In the genomic region with DNA sequence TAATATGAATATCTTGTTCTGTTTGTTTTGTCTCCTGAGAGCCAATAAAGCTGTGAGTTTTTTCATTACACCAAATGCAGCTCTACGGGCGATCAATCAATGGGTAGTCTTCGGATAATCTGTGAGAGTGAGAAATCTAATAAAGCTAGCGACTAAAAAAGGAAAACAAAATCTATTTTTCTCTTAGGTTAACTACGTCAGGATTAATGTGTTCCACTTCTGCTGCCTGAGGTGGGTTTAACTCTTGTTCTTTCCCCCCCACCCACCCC, we compare ENCODE assay signal across 10 cellular contexts.
DNase-seq lines count a peak whose midpoint lies in the region; ATAC-seq lines count a peak whose summit lies in the region.
"Had no signal": no experiment of that assay in that cellular context is flagged by ENCODE, and none has a peak within 500 bp of the region (broad histone marks: within the 10 kb centered on the region; RNA-seq: fewer than 3 reads in every experiment).

No MANE protein-coding gene starts in this region.

- CTCF ChIA-PET in activated CD4-positive, alpha-beta T cell treated with anti-CD3 and anti-CD28 coated beads for 36 hours (lab: Charles Lee) = interaction anchor here (1.9 to 2.6 kb wide), 3 partner anchors 21 to 29 kb away, joined by 6 to 9 read pairs (median 9); no protein-coding TSS in a partner anchor
- CTCF ChIA-PET in activated CD4-positive, alpha-beta memory T cell treated with anti-CD3 and anti-CD28 coated beads, Interleukin-2, amount 10 ng/mL, durations not matched to agents 7 days and 5 days (lab: Charles Lee) = interaction anchor here (1.4 to 3.3 kb wide), 3 partner anchors 22 to 29 kb away, joined by 4 to 16 read pairs (median 7); no protein-coding TSS in a partner anchor

- ATAC-seq in activated CD4-positive, alpha-beta T cell treated with anti-CD3 and anti-CD28 coated beads for 36 hours = no peak
- ATAC-seq in stimulated activated naive CD8-positive, alpha-beta T cell treated with anti-CD3 and anti-CD28 coated beads, Interleukin-15, amount 100 ng/mL, for 72 hours = no peak
- ATAC-seq in GM21360 (IDR thresholded peaks at IDR 0.05; ENCODE audit: unreplicated experiment) = no peak

- intact Hi-C loops in activated CD4-positive, alpha-beta T cell treated with anti-CD3 and anti-CD28 coated beads for 36 hours (cut with DNase I, micrococcal nuclease) = loop anchor here in 1 of 2 experiments (2.0 kb wide), 1 partner anchor 28 kb away; no protein-coding TSS in a partner anchor

- DNase-seq in activated CD4-positive, alpha-beta T cell treated with anti-CD3 and anti-CD28 coated beads for 36 hours = no peak
- no peak for DNase-seq in activated CD4-positive, alpha-beta T cell treated with anti-CD3 and anti-CD28 coated beads for 48 hours
- no peak for DNase-seq in activated CD4-positive, alpha-beta memory T cell treated with anti-CD3 and anti-CD28 coated beads, Interleukin-2, amount 10 ng/mL, durations not matched to agents 7 days and 5 days
- no peak for DNase-seq in stimulated activated naive CD8-positive, alpha-beta T cell treated with anti-CD3 and anti-CD28 coated beads, Interleukin-15, amount 100 ng/mL, for 72 hours
- no peak for DNase-seq in activated CD8-positive, alpha-beta memory T cell treated with anti-CD3 and anti-CD28 coated beads for 24 hours
- no peak for DNase-seq in anterior cingulate cortex (lab: John Stamatoyannopoulos, UW)
- DNase-seq: caudate nucleus, NCI-H2227 treated with DMSO at 0.1 percent for 48 hours had no signal

- peak overlapping the region; percentile 46; the same call in 1 of the 2 replicates for H3K4me3 ChIP-seq in iPS-18c (ENCODE audit: insufficient read depth, low read depth, low read length)

- no peaks in the 10 kb centered on the region for H3K27me3 Mint-ChIP-seq in activated CD4-positive, alpha-beta T cell treated with anti-CD3 and anti-CD28 coated beads for 36 hours
- no peaks in the 10 kb centered on the region for H3K27me3 Mint-ChIP-seq in activated CD4-positive, alpha-beta memory T cell treated with anti-CD3 and anti-CD28 coated beads, Interleukin-2, amount 10 ng/mL, durations not matched to agents 7 days and 5 days
- peaks cover 63% of the 10 kb centered on the region for H3K27me3 Mint-ChIP-seq in stimulated activated naive CD8-positive, alpha-beta T cell treated with anti-CD3 and anti-CD28 coated beads, Interleukin-15, amount 100 ng/mL, for 72 hours

- peak overlapping the region; percentile 93 for H3K27ac Mint-ChIP-seq in activated CD4-positive, alpha-beta T cell treated with anti-CD3 and anti-CD28 coated beads for 36 hours
- peak overlapping the region; percentile 74 for H3K27ac Mint-ChIP-seq in activated CD4-positive, alpha-beta memory T cell treated with anti-CD3 and anti-CD28 coated beads, Interleukin-2, amount 10 ng/mL, durations not matched to agents 7 days and 5 days
- peak overlapping the region; percentile 96 to 99 for H3K27ac Mint-ChIP-seq in stimulated activated naive CD8-positive, alpha-beta T cell treated with anti-CD3 and anti-CD28 coated beads, Interleukin-15, amount 100 ng/mL, for 72 hours

- H3K36me3 Mint-ChIP-seq in activated CD4-positive, alpha-beta T cell treated with anti-CD3 and anti-CD28 coated beads for 36 hours (ENCODE audit: low read depth) = peaks cover 9% of the 10 kb centered on the region
- H3K36me3 Mint-ChIP-seq in activated CD4-positive, alpha-beta memory T cell treated with anti-CD3 and anti-CD28 coated beads, Interleukin-2, amount 10 ng/mL, durations not matched to agents 7 days and 5 days (ENCODE audit: low read depth) = peaks cover 10% of the 10 kb centered on the region

- no peaks in the 10 kb centered on the region for H3K9me3 Mint-ChIP-seq in activated CD4-positive, alpha-beta T cell treated with anti-CD3 and anti-CD28 coated beads for 36 hours (ENCODE audit: low read depth)
- H3K9me3 Mint-ChIP-seq in activated CD4-positive, alpha-beta memory T cell treated with anti-CD3 and anti-CD28 coated beads, Interleukin-2, amount 10 ng/mL, durations not matched to agents 7 days and 5 days = no peaks in the 10 kb centered on the region
- no peaks in the 10 kb centered on the region for H3K9me3 Mint-ChIP-seq in stimulated activated naive CD8-positive, alpha-beta T cell treated with anti-CD3 and anti-CD28 coated beads, Interleukin-15, amount 100 ng/mL, for 72 hours

- H3K9me3 ChIP-seq in iPS-18c (ENCODE audit: control insufficient read depth, insufficient read depth, low read length) = no peaks in the 10 kb centered on the region

- H3K4me1 Mint-ChIP-seq in activated CD4-positive, alpha-beta T cell treated with anti-CD3 and anti-CD28 coated beads for 36 hours = peaks cover 52% of the 10 kb centered on the region
- peaks cover 44% of the 10 kb centered on the region for H3K4me1 Mint-ChIP-seq in activated CD4-positive, alpha-beta memory T cell treated with anti-CD3 and anti-CD28 coated beads, Interleukin-2, amount 10 ng/mL, durations not matched to agents 7 days and 5 days
- H3K4me1 Mint-ChIP-seq in stimulated activated naive CD8-positive, alpha-beta T cell treated with anti-CD3 and anti-CD28 coated beads, Interleukin-15, amount 100 ng/mL, for 72 hours = peaks cover 37% of the 10 kb centered on the region

- POLR2A ChIA-PET in activated CD4-positive, alpha-beta T cell treated with anti-CD3 and anti-CD28 coated beads for 36 hours (lab: Charles Lee) = interaction anchor here (1.2 kb wide), 1 partner anchor 63 kb away, joined by 3 read pairs; a partner anchor contains a TSS
- POLR2A ChIA-PET in activated CD4-positive, alpha-beta memory T cell treated with anti-CD3 and anti-CD28 coated beads, Interleukin-2, amount 10 ng/mL, durations not matched to agents 7 days and 5 days (lab: Charles Lee) = interaction anchor here (1.8 to 3.6 kb wide), 2 partner anchors 12 to 63 kb away, joined by 6 to 24 read pairs; a partner anchor contains a TSS

- H3K4me3 Mint-ChIP-seq in activated CD4-positive, alpha-beta T cell treated with anti-CD3 and anti-CD28 coated beads for 36 hours = peak overlapping the region; percentile 91
- peak overlapping the region; percentile 81 for H3K4me3 Mint-ChIP-seq in activated CD4-positive, alpha-beta memory T cell treated with anti-CD3 and anti-CD28 coated beads, Interleukin-2, amount 10 ng/mL, durations not matched to agents 7 days and 5 days
- peak overlapping the region; percentile 84 to 96 for H3K4me3 Mint-ChIP-seq in stimulated activated naive CD8-positive, alpha-beta T cell treated with anti-CD3 and anti-CD28 coated beads, Interleukin-15, amount 100 ng/mL, for 72 hours
